Comparison of ENCODE assay signal across 19 cellular contexts in the genomic region with DNA sequence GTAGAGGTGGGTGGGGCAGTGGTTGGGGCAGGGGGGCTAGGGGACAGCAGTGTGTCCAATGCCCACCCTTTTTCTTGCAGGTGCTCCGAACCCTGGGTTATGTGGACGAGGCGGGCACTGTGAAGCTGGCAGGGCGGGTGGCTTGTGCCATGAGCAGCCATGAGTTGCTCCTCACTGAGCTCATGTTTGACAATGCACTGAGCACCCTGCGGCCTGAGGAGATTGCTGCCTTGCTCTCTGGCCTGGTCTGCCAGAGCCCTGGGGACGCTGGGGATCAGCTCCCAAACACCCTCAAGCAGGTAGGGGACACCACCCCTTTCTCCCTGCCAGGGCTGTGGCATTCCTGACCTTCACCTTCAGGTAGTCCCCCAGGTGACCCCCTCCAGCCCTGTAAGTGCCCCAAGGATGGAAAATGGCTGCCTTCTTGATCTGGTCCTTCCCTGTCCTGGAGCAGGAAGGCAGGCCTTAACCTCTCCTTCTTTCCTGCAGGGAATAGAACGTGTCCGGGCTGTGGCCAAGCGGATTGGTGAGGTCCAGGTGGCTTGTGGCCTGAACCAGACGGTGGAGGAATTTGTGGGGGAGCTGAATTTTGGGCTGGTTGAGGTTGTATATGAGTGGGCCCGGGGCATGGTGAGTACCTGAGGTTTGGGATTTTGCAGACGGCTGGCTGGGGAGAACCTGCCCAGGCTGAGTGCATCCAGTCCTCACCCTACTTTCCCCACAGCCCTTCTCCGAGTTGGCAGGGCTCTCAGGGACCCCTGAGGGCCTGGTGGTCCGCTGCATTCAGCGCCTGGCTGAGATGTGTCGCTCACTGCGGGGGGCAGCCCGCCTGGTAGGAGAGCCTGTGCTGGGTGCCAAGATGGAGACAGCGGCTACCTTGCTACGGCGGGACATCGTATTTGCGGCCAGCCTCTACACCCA. TPM values are rescaled to one million over a fixed set of nuclear protein-coding genes. Genes with fewer than 3 reads are reported as not detected.
DNase-seq lines count a peak whose midpoint lies in the region; ATAC-seq and TF ChIP-seq lines count a peak whose summit lies in the region.
"Had no signal": no experiment of that assay in that cellular context is flagged by ENCODE, and none has a peak within 500 bp of the region (broad histone marks: within the 10 kb centered on the region; RNA-seq: fewer than 3 reads in every experiment).

No MANE protein-coding gene starts in this region.

- H3K27me3 Mint-ChIP-seq in activated naive CD4-positive, alpha-beta T cell treated with anti-CD3 and anti-CD28 coated beads, Interleukin-2, amount 10 ng/mL, durations not matched to agents 7 days and 5 days = peaks cover 8% of the 10 kb centered on the region
- peaks cover 2% of the 10 kb centered on the region for H3K27me3 Mint-ChIP-seq in activated CD8-positive, alpha-beta T cell treated with anti-CD3 and anti-CD28 coated beads for 36 hours
- H3K27me3 Mint-ChIP-seq in mesothelial cell of epicardium (ENCODE audit: low read depth) = no peaks in the 10 kb centered on the region
- no peaks in the 10 kb centered on the region for H3K27me3 Mint-ChIP-seq in stimulated activated memory B cell treated with anti-CD40 and anti-IgM and Interleukin-4, amounts not matched to agents 10 μg/mL and 1 μg/mL and 100 μg/mL, for 72 hours

- POLR2A ChIA-PET in activated CD8-positive, alpha-beta T cell treated with anti-CD3 and anti-CD28 coated beads for 36 hours (lab: Charles Lee) = interaction anchor here (0.6 to 9.3 kb wide), 3 partner anchors 11 to 402 kb away, joined by 3 to 85 read pairs (median 32); partner anchors contain the start of genes NELFE and SKIC2

- no peak overlapping the region for H3K4me3 Mint-ChIP-seq in activated naive CD4-positive, alpha-beta T cell treated with anti-CD3 and anti-CD28 coated beads, Interleukin-2, amount 10 ng/mL, durations not matched to agents 7 days and 5 days
- H3K4me3 Mint-ChIP-seq in activated CD8-positive, alpha-beta T cell treated with anti-CD3 and anti-CD28 coated beads for 36 hours = no peak overlapping the region
- no peak overlapping the region for H3K4me3 Mint-ChIP-seq in mesothelial cell of epicardium
- H3K4me3 Mint-ChIP-seq in stimulated activated memory B cell treated with anti-CD40 and anti-IgM and Interleukin-4, amounts not matched to agents 10 μg/mL and 1 μg/mL and 100 μg/mL, for 72 hours = no peak overlapping the region

- ATAC-seq in activated CD8-positive, alpha-beta T cell treated with anti-CD3 and anti-CD28 coated beads for 36 hours = no peak
- no peak for ATAC-seq in stimulated activated memory B cell treated with anti-CD40 and anti-IgM and Interleukin-4, amounts not matched to agents 10 μg/mL and 1 μg/mL and 100 μg/mL, for 72 hours
- ATAC-seq: activated CD4-positive, CD25-positive, alpha-beta regulatory T cell treated with anti-CD3 and anti-CD28 coated beads, Interleukin-2, amount 50 U/mL, for 24 hours; body of pancreas; PC-3; right lobe of liver had no signal

- H3K4me1 Mint-ChIP-seq in activated naive CD4-positive, alpha-beta T cell treated with anti-CD3 and anti-CD28 coated beads, Interleukin-2, amount 10 ng/mL, durations not matched to agents 7 days and 5 days = peaks cover 43% of the 10 kb centered on the region
- H3K4me1 Mint-ChIP-seq in activated CD8-positive, alpha-beta T cell treated with anti-CD3 and anti-CD28 coated beads for 36 hours (ENCODE audit: low read depth) = peaks cover 26% of the 10 kb centered on the region
- H3K4me1 Mint-ChIP-seq in mesothelial cell of epicardium = peaks cover 15% of the 10 kb centered on the region
- H3K4me1 Mint-ChIP-seq in stimulated activated memory B cell treated with anti-CD40 and anti-IgM and Interleukin-4, amounts not matched to agents 10 μg/mL and 1 μg/mL and 100 μg/mL, for 72 hours = peaks cover 52% of the 10 kb centered on the region

- H3K9me3 Mint-ChIP-seq in activated naive CD4-positive, alpha-beta T cell treated with anti-CD3 and anti-CD28 coated beads, Interleukin-2, amount 10 ng/mL, durations not matched to agents 7 days and 5 days = no peaks in the 10 kb centered on the region
- no peaks in the 10 kb centered on the region for H3K9me3 Mint-ChIP-seq in activated CD8-positive, alpha-beta T cell treated with anti-CD3 and anti-CD28 coated beads for 36 hours
- H3K9me3 Mint-ChIP-seq in mesothelial cell of epicardium = no peaks in the 10 kb centered on the region
- no peaks in the 10 kb centered on the region for H3K9me3 Mint-ChIP-seq in stimulated activated memory B cell treated with anti-CD40 and anti-IgM and Interleukin-4, amounts not matched to agents 10 μg/mL and 1 μg/mL and 100 μg/mL, for 72 hours

- intact Hi-C loops in activated CD8-positive, alpha-beta T cell treated with anti-CD3 and anti-CD28 coated beads for 36 hours (cut with micrococcal nuclease) = no loop called here

- CTCF ChIA-PET in activated naive CD4-positive, alpha-beta T cell treated with anti-CD3 and anti-CD28 coated beads, Interleukin-2, amount 10 ng/mL, durations not matched to agents 7 days and 5 days (lab: Charles Lee) = interaction anchor here (1.4 to 1.5 kb wide), 2 partner anchors 10 to 17 kb away, joined by 3 to 6 read pairs; partner anchors contain the start of gene SKIC2
- CTCF ChIA-PET in activated CD8-positive, alpha-beta T cell treated with anti-CD3 and anti-CD28 coated beads for 36 hours (lab: Charles Lee) = interaction anchor here (4.2 kb wide), 1 partner anchor 17 kb away, joined by 16 read pairs; no protein-coding TSS in a partner anchor

- peak overlapping the region; percentile 99 for H3K27ac Mint-ChIP-seq in activated naive CD4-positive, alpha-beta T cell treated with anti-CD3 and anti-CD28 coated beads, Interleukin-2, amount 10 ng/mL, durations not matched to agents 7 days and 5 days
- peak overlapping the region; percentile 99 for H3K27ac Mint-ChIP-seq in activated CD8-positive, alpha-beta T cell treated with anti-CD3 and anti-CD28 coated beads for 36 hours
- H3K27ac Mint-ChIP-seq in mesothelial cell of epicardium = peak overlapping the region; percentile 100
- peak overlapping the region; percentile 94 for H3K27ac Mint-ChIP-seq in stimulated activated memory B cell treated with anti-CD40 and anti-IgM and Interleukin-4, amounts not matched to agents 10 μg/mL and 1 μg/mL and 100 μg/mL, for 72 hours

- no peak for TF ChIP-seq CTCF in activated CD8-positive, alpha-beta T cell treated with anti-CD3 and anti-CD28 coated beads for 36 hours (IDR thresholded peaks at IDR 0.05)
- no peak for TF ChIP-seq CTCF in mesothelial cell of epicardium (IDR thresholded peaks at IDR 0.05; ENCODE audit: unreplicated experiment)

- peaks cover 60% of the 10 kb centered on the region for H3K36me3 Mint-ChIP-seq in activated naive CD4-positive, alpha-beta T cell treated with anti-CD3 and anti-CD28 coated beads, Interleukin-2, amount 10 ng/mL, durations not matched to agents 7 days and 5 days
- H3K36me3 Mint-ChIP-seq in activated CD8-positive, alpha-beta T cell treated with anti-CD3 and anti-CD28 coated beads for 36 hours (ENCODE audit: low read depth) = peaks cover 27% of the 10 kb centered on the region
- H3K36me3 Mint-ChIP-seq in mesothelial cell of epicardium = peaks cover 20% of the 10 kb centered on the region
- H3K36me3 Mint-ChIP-seq in stimulated activated memory B cell treated with anti-CD40 and anti-IgM and Interleukin-4, amounts not matched to agents 10 μg/mL and 1 μg/mL and 100 μg/mL, for 72 hours = peaks cover 54% of the 10 kb centered on the region

- DNase-seq in activated naive CD4-positive, alpha-beta T cell treated with anti-CD3 and anti-CD28 coated beads, Interleukin-2, amount 10 ng/mL, durations not matched to agents 7 days and 5 days = no peak
- no peak for DNase-seq in activated naive CD4-positive, alpha-beta T cell (lab: John Stamatoyannopoulos, UW)
- no peak for DNase-seq in activated CD8-positive, alpha-beta T cell treated with anti-CD3 and anti-CD28 coated beads for 36 hours
- no peak for DNase-seq in mesothelial cell of epicardium (ENCODE audit: low spot score in 2 of 2, unreplicated experiment in 2 of 2)
- DNase-seq in dermis blood vessel endothelial cell = no peak
- no peak for DNase-seq in NAMALWA (ENCODE audit: low spot score)
- no peak for DNase-seq in C1 segment of cervical spinal cord (lab: John Stamatoyannopoulos, UW)
- DNase-seq: body of pancreas; DMS153; effector CD4-positive, alpha-beta T cell; hippocampal formation; NCI-H187; NCI-H524; PC-3; stimulated activated CD4-positive, alpha-beta T cell treated with anti-CD3 and anti-CD28 coated beads, Interleukin-4, amount 100 ng/mL, for 24 hours; trophoblast cell had no signal

RNA-seq across cellular contexts. Expression of gene DXO, which starts 2.9 kb away (rescaled TPM):
- 10 to 100 TPM; 13.0 to 13.1 TPM for total RNA-seq in activated CD8-positive, alpha-beta T cell treated with anti-CD3 and anti-CD28 coated beads for 36 hours
- 25.2 to 28.1 TPM (median 26.1 TPM) in 3 replicates for total RNA-seq in mesothelial cell of epicardium
- 12.8 and 14.6 TPM in 2 replicates for total RNA-seq in dermis blood vessel endothelial cell

RNA-seq across cellular contexts. Expression of gene SKIC2, which starts 10.1 kb away (rescaled TPM):
- total RNA-seq in activated CD8-positive, alpha-beta T cell treated with anti-CD3 and anti-CD28 coated beads for 36 hours = 10 to 100 TPM; 76.5 to 77.3 TPM
- total RNA-seq in mesothelial cell of epicardium (78.6 to 84.3 TPM (median 82.0 TPM) in 3 replicates), dermis blood vessel endothelial cell (37.3 and 48.2 TPM in 2 replicates)

RNA-seq across cellular contexts. Expression of gene NELFE, which starts 10.3 kb away (rescaled TPM):
- 10 to 100 TPM; 60.5 to 61.0 TPM for total RNA-seq in activated CD8-positive, alpha-beta T cell treated with anti-CD3 and anti-CD28 coated beads for 36 hours
- total RNA-seq in mesothelial cell of epicardium (55.5 to 60.0 TPM (median 59.8 TPM) in 3 replicates), dermis blood vessel endothelial cell (111 and 114 TPM in 2 replicates)

RNA-seq across cellular contexts. Expression of gene C4A, which starts 12.8 kb away (rescaled TPM):
- 1 to 10 TPM; 2.8 to 3.2 TPM for total RNA-seq in activated CD8-positive, alpha-beta T cell treated with anti-CD3 and anti-CD28 coated beads for 36 hours
- total RNA-seq in mesothelial cell of epicardium (12.0 to 15.3 TPM (median 12.3 TPM) in 3 replicates), dermis blood vessel endothelial cell (1.5 and 2.2 TPM in 2 replicates)

RNA-seq across cellular contexts. Expression of gene CFB, which starts 23.2 kb away (rescaled TPM):
- total RNA-seq in activated CD8-positive, alpha-beta T cell treated with anti-CD3 and anti-CD28 coated beads for 36 hours = under 1 TPM; 0.43 to 0.45 TPM
- total RNA-seq in mesothelial cell of epicardium (1.4 to 2.4 TPM (median 1.8 TPM) in 3 replicates), dermis blood vessel endothelial cell (1.6 and 2.0 TPM in 2 replicates)
- total RNA-seq: PC-3 had no signal
